Comparison of ENCODE assay signal across 1 cellular context in genomic region chr1:31910933-31911332, GRCh38.
A peak's percentile ranks its signal among the peaks of the same experiment; 100 is the strongest.
TF ChIP-seq lines count a peak whose summit lies in the region.

No MANE protein-coding gene starts in this region.

TF ChIP-seq in HepG2, 621 proteins besides CTCF, POLR2A, EP300 and RAD21 (continued from another document and continues in another):
- TF ChIP-seq, protein P1, sequence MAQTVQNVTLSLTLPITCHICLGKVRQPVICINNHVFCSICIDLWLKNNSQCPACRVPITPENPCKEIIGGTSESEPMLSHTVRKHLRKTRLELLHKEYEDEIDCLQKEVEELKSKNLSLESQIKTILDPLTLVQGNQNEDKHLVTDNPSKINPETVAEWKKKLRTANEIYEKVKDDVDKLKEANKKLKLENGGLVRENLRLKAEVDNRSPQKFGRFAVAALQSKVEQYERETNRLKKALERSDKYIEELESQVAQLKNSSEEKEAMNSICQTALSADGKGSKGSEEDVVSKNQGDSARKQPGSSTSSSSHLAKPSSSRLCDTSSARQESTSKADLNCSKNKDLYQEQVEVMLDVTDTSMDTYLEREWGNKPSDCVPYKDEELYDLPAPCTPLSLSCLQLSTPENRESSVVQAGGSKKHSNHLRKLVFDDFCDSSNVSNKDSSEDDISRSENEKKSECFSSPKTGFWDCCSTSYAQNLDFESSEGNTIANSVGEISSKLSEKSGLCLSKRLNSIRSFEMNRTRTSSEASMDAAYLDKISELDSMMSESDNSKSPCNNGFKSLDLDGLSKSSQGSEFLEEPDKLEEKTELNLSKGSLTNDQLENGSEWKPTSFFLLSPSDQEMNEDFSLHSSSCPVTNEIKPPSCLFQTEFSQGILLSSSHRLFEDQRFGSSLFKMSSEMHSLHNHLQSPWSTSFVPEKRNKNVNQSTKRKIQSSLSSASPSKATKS (CRISPR knock-in tag; IDR thresholded peaks at IDR 0.05), result no peak
- TF ChIP-seq ZFY (CRISPR knock-in tag; IDR thresholded peaks at IDR 0.05), result no peak
- TF ChIP-seq ZNF724P (CRISPR knock-in tag; IDR thresholded peaks at IDR 0.05; ENCODE audit: borderline replicate concordance), result no peak
- no peak for TF ChIP-seq ZNF256 (CRISPR knock-in tag; conservative IDR thresholded peaks at IDR 0.05)
- TF ChIP-seq, protein P2, sequence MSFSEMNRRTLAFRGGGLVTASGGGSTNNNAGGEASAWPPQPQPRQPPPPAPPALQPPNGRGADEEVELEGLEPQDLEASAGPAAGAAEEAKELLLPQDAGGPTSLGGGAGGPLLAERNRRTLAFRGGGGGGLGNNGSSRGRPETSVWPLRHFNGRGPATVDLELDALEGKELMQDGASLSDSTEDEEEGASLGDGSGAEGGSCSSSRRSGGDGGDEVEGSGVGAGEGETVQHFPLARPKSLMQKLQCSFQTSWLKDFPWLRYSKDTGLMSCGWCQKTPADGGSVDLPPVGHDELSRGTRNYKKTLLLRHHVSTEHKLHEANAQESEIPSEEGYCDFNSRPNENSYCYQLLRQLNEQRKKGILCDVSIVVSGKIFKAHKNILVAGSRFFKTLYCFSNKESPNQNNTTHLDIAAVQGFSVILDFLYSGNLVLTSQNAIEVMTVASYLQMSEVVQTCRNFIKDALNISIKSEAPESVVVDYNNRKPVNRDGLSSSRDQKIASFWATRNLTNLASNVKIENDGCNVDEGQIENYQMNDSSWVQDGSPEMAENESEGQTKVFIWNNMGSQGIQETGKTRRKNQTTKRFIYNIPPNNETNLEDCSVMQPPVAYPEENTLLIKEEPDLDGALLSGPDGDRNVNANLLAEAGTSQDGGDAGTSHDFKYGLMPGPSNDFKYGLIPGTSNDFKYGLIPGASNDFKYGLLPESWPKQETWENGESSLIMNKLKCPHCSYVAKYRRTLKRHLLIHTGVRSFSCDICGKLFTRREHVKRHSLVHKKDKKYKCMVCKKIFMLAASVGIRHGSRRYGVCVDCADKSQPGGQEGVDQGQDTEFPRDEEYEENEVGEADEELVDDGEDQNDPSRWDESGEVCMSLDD (CRISPR knock-in tag; IDR thresholded peaks at IDR 0.05; ENCODE audit: borderline replicate concordance), result no peak
- TF ChIP-seq RBFOX2 (IDR thresholded peaks at IDR 0.05; ENCODE audit: low read depth, low read length), result no peak
- no peak for TF ChIP-seq ZBTB3 (CRISPR knock-in tag; IDR thresholded peaks at IDR 0.05; ENCODE audit: borderline replicate concordance, low read depth)
- TF ChIP-seq, protein P3, sequence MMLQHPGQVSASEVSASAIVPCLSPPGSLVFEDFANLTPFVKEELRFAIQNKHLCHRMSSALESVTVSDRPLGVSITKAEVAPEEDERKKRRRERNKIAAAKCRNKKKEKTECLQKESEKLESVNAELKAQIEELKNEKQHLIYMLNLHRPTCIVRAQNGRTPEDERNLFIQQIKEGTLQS (CRISPR knock-in tag; IDR thresholded peaks at IDR 0.05), result no peak
- no peak for TF ChIP-seq NONO (IDR thresholded peaks at IDR 0.05)
- 0 out of 2 replicates have a peak, but pooled peaks have one; percentile 34 for TF ChIP-seq NONO (CRISPR knock-in tag; conservative IDR thresholded peaks at IDR 0.05)
- no peak for TF ChIP-seq RFX5 (IDR thresholded peaks at IDR 0.05; ENCODE audit: low read depth, low read length)
- TF ChIP-seq NR2F2 (IDR thresholded peaks at IDR 0.05; ENCODE audit: borderline replicate concordance, low read depth), result no peak
- TF ChIP-seq, protein P4, sequence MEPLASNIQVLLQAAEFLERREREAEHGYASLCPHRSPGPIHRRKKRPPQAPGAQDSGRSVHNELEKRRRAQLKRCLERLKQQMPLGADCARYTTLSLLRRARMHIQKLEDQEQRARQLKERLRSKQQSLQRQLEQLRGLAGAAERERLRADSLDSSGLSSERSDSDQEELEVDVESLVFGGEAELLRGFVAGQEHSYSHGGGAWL (CRISPR knock-in tag; IDR thresholded peaks at IDR 0.05), result no peak
- no peak for TF ChIP-seq DNMT3B (CRISPR knock-in tag; conservative IDR thresholded peaks at IDR 0.05)
- TF ChIP-seq SOX5 (CRISPR knock-in tag; IDR thresholded peaks at IDR 0.05; ENCODE audit: borderline replicate concordance), result peak; percentile 62; the same call in 1 of the 2 replicates
- peak in 1 of 2 experiments; percentile 75; a peak in 1 of 4 replicates for TF ChIP-seq ATF4 (CRISPR knock-in tag; IDR thresholded peaks at IDR 0.05)
- no peak for TF ChIP-seq ZNF17 (CRISPR knock-in tag; IDR thresholded peaks at IDR 0.05)
- TF ChIP-seq KDM6A (CRISPR knock-in tag; IDR thresholded peaks at IDR 0.05; ENCODE audit: low read depth), result no peak
- no peak for TF ChIP-seq ESRRA (CRISPR knock-in tag; IDR thresholded peaks at IDR 0.05; ENCODE audit: low read depth)
- no peak for TF ChIP-seq HNRNPL (IDR thresholded peaks at IDR 0.05; ENCODE audit: low read depth, low read length)
- peak; percentile 51; the same call in 1 of the 2 replicates for TF ChIP-seq ATF2 (CRISPR knock-in tag; IDR thresholded peaks at IDR 0.05)
- TF ChIP-seq BCL6 (CRISPR knock-in tag; IDR thresholded peaks at IDR 0.05), result peak; percentile 64
- TF ChIP-seq POGZ (CRISPR knock-in tag; IDR thresholded peaks at IDR 0.05), result 0 out of 2 replicates have a peak, but pooled peaks have one; percentile 33
- TF ChIP-seq E2F1 (CRISPR knock-in tag; IDR thresholded peaks at IDR 0.05), result no peak
- TF ChIP-seq ZNF382 (CRISPR knock-in tag; IDR thresholded peaks at IDR 0.05; ENCODE audit: borderline replicate concordance), result no peak
- no peak for TF ChIP-seq NFYB (CRISPR knock-in tag; IDR thresholded peaks at IDR 0.05)
- no peak for TF ChIP-seq NRL (CRISPR knock-in tag; IDR thresholded peaks at IDR 0.05; ENCODE audit: borderline replicate concordance)
- TF ChIP-seq ZIK1 (CRISPR knock-in tag; IDR thresholded peaks at IDR 0.05; ENCODE audit: borderline replicate concordance, low read depth), result no peak
- peak; percentile 40; the same call in 1 of the 2 replicates for TF ChIP-seq KAT8 (CRISPR knock-in tag; IDR thresholded peaks at IDR 0.05)
- no peak for TF ChIP-seq ZNF75D (CRISPR knock-in tag; IDR thresholded peaks at IDR 0.05; ENCODE audit: borderline replicate concordance)
- peak; percentile 28; the same call in 1 of the 2 replicates for TF ChIP-seq NR2F6 (IDR thresholded peaks at IDR 0.05)
- peak; percentile 35; the same call in 1 of the 2 replicates for TF ChIP-seq NR2F6 (CRISPR knock-in tag; IDR thresholded peaks at IDR 0.05)
- peak; percentile 19; the same call in 1 of the 2 replicates for TF ChIP-seq HNF1A (IDR thresholded peaks at IDR 0.05; ENCODE audit: low read depth)
- peak; percentile 18; the same call in 1 of the 2 replicates for TF ChIP-seq HNF1A (CRISPR knock-in tag; IDR thresholded peaks at IDR 0.05; ENCODE audit: borderline replicate concordance)
- no peak for TF ChIP-seq ETS1 (CRISPR knock-in tag; IDR thresholded peaks at IDR 0.05)
- no peak for TF ChIP-seq KLF12 (CRISPR knock-in tag; IDR thresholded peaks at IDR 0.05; ENCODE audit: borderline replicate concordance)
- TF ChIP-seq GFI1 (CRISPR knock-in tag; IDR thresholded peaks at IDR 0.05; ENCODE audit: borderline replicate concordance), result 0 out of 2 replicates have a peak, but pooled peaks have one; percentile 17
- TF ChIP-seq, protein P5, sequence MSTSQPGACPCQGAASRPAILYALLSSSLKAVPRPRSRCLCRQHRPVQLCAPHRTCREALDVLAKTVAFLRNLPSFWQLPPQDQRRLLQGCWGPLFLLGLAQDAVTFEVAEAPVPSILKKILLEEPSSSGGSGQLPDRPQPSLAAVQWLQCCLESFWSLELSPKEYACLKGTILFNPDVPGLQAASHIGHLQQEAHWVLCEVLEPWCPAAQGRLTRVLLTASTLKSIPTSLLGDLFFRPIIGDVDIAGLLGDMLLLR (CRISPR knock-in tag; IDR thresholded peaks at IDR 0.05), result no peak
- no peak for TF ChIP-seq SMAD9 (CRISPR knock-in tag; IDR thresholded peaks at IDR 0.05)
- TF ChIP-seq ISL2 (CRISPR knock-in tag; IDR thresholded peaks at IDR 0.05), result peak; percentile 63; the same call in 1 of the 2 replicates
- TF ChIP-seq RBM39 (IDR thresholded peaks at IDR 0.05; ENCODE audit: low read depth, low read length, poor library complexity, severe bottlenecking), result no peak
- TF ChIP-seq SALL1 (CRISPR knock-in tag; IDR thresholded peaks at IDR 0.05), result peak; percentile 62; the same call in 1 of the 2 replicates
- TF ChIP-seq, protein P6, sequence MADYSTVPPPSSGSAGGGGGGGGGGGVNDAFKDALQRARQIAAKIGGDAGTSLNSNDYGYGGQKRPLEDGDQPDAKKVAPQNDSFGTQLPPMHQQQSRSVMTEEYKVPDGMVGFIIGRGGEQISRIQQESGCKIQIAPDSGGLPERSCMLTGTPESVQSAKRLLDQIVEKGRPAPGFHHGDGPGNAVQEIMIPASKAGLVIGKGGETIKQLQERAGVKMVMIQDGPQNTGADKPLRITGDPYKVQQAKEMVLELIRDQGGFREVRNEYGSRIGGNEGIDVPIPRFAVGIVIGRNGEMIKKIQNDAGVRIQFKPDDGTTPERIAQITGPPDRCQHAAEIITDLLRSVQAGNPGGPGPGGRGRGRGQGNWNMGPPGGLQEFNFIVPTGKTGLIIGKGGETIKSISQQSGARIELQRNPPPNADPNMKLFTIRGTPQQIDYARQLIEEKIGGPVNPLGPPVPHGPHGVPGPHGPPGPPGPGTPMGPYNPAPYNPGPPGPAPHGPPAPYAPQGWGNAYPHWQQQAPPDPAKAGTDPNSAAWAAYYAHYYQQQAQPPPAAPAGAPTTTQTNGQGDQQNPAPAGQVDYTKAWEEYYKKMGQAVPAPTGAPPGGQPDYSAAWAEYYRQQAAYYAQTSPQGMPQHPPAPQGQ (CRISPR knock-in tag; IDR thresholded peaks at IDR 0.05; ENCODE audit: borderline replicate concordance), result no peak
- TF ChIP-seq MYPOP (CRISPR knock-in tag; IDR thresholded peaks at IDR 0.05), result no peak
- no peak for TF ChIP-seq ZNF660 (CRISPR knock-in tag; IDR thresholded peaks at IDR 0.05; ENCODE audit: borderline replicate concordance, low read depth)
